ENCODE assay signal across 1 cellular context in genomic region chr7:128633915-128634314, GRCh38. TPM values are rescaled to one million over a fixed set of nuclear protein-coding genes. Genes with fewer than 3 reads are reported as not detected.
"Had no signal": no experiment of that assay in that cellular context is flagged by ENCODE, and none has a peak within 500 bp of the region (broad histone marks: within the 10 kb centered on the region; RNA-seq: fewer than 3 reads in every experiment).

No MANE protein-coding gene starts in this region.

RNA-seq across cellular contexts. Expression of gene GARIN1A, which starts 38.2 kb away (rescaled TPM):
- polyA plus RNA-seq: naive thymus-derived CD4-positive, alpha-beta T cell had no signal
